25 cellular contexts compared by ENCODE assay signal in genomic region chr20:2341336-2341735, GRCh38. TPM values are rescaled to one million over a fixed set of nuclear protein-coding genes. Genes with fewer than 3 reads are reported as not detected.
DNase-seq lines count a peak whose midpoint lies in the region; ATAC-seq and TF ChIP-seq lines count a peak whose summit lies in the region.
"Had no signal": no experiment of that assay in that cellular context is flagged by ENCODE, and none has a peak within 500 bp of the region (broad histone marks: within the 10 kb centered on the region; RNA-seq: fewer than 3 reads in every experiment).

No MANE protein-coding gene starts in this region.

- peaks cover 5% of the 10 kb centered on the region for H3K27me3 Mint-ChIP-seq in GM23338 (ENCODE audit: insufficient read depth, low read depth, poor library complexity)

- no peaks in the 10 kb centered on the region for H3K9me2 ChIP-seq in GM23338 (ENCODE audit: insufficient read depth)

- H3K4me2 ChIP-seq in GM23338: no peak overlapping the region
- H3K4me2 ChIP-seq: A549 had no signal

- no peak overlapping the region for H3K4me3 ChIP-seq in GM23338
- no peak overlapping the region for H3K4me3 ChIP-seq in retinal pigment epithelial cell (ENCODE audit: low read length)
- H3K4me3 ChIP-seq: A549 had no signal

- no peaks in the 10 kb centered on the region for H3K36me3 Mint-ChIP-seq in GM23338 (ENCODE audit: low read depth)
- H3K36me3 Mint-ChIP-seq: CD14-positive monocyte; CD8-positive, alpha-beta memory T cell had no signal

- H3K4me1 Mint-ChIP-seq in GM23338: no peaks in the 10 kb centered on the region
- H3K4me1 Mint-ChIP-seq: CD8-positive, alpha-beta memory T cell had no signal

- no peaks in the 10 kb centered on the region for H3K79me2 ChIP-seq in GM23338 (replicated peaks; ENCODE audit: insufficient read depth)

- no peaks in the 10 kb centered on the region for H4K20me1 ChIP-seq in GM23338 (replicated peaks; ENCODE audit: insufficient read depth)

- DNase-seq in GM23338 (ENCODE audit: low spot score) (no peak), NCI-H82 treated with DMSO at 0.1 percent for 48 hours (lab: John Stamatoyannopoulos, UW; ENCODE audit: unreplicated experiment) (peak; percentile 61), left kidney (ENCODE audit: low read depth, low spot score) (peak; percentile 7), retinal pigment epithelial cell (ENCODE audit: low read depth) (no peak), NCI-H2171 treated with DMSO at 0.1 percent for 48 hours (lab: John Stamatoyannopoulos, UW) (no peak)
- DNase-seq: CD8-positive, alpha-beta memory T cell; DMS 273 treated with DMSO at 0.1 percent for 48 hours; DMS79; EL; GF-D8; Kasumi-1; NCI-H1092 treated with DMSO at 0.1 percent for 48 hours; NCI-H1436; NCI-H1930; NCI-H446 treated with DMSO at 0.1 percent for 48 hours; NCI-H526; SHP77 treated with DMSO at 0.1 percent for 48 hours had no signal

- no peak overlapping the region for H3K27ac ChIP-seq in GM23338 (ENCODE audit: low read depth)
- H3K27ac ChIP-seq: A549, HL-60 had no signal

- H3K4me3 Mint-ChIP-seq in GM23338: no peak overlapping the region
- H3K4me3 Mint-ChIP-seq: CD8-positive, alpha-beta memory T cell had no signal

- H3K9me3 Mint-ChIP-seq in GM23338: peaks cover 3% of the 10 kb centered on the region; the same call in 1 of the 3 replicates

- H3K36me3 ChIP-seq in GM23338 (ENCODE audit: insufficient read depth): no peaks in the 10 kb centered on the region

- H3F3A ChIP-seq in GM23338 (replicated peaks; ENCODE audit: low read depth): no peaks in the 10 kb centered on the region

- H3K4me1 ChIP-seq in GM23338 (ENCODE audit: insufficient read depth): no peaks in the 10 kb centered on the region
- H3K4me1 ChIP-seq: A549 had no signal

- no peak overlapping the region for H3K27ac Mint-ChIP-seq in GM23338
- H3K27ac Mint-ChIP-seq: CD14-positive monocyte; CD8-positive, alpha-beta memory T cell had no signal

- no peaks in the 10 kb centered on the region for H3K27me3 ChIP-seq in GM23338 (ENCODE audit: insufficient read depth)

- TF ChIP-seq CTCF in GM23338 (conservative IDR thresholded peaks at IDR 0.05; ENCODE audit: low read depth in 2 of 2) (no peak), retinal pigment epithelial cell (conservative IDR thresholded peaks at IDR 0.05; ENCODE audit: low read depth, low read length) (peak; percentile 2)

- ATAC-seq in GM23338 (peak; percentile 23; the same call in 2 of the 3 replicates), GM21619 (IDR thresholded peaks at IDR 0.05; ENCODE audit: unreplicated experiment) (no peak), GM21390 (IDR thresholded peaks at IDR 0.05; ENCODE audit: unreplicated experiment) (no peak)
- ATAC-seq: A549, Panc1 had no signal

- no peak overlapping the region for H2AFZ ChIP-seq in GM23338

TF ChIP-seq in GM23338, 12 proteins besides CTCF, POLR2A, EP300 and RAD21 (continues in another document):
- TF ChIP-seq, protein P1, sequence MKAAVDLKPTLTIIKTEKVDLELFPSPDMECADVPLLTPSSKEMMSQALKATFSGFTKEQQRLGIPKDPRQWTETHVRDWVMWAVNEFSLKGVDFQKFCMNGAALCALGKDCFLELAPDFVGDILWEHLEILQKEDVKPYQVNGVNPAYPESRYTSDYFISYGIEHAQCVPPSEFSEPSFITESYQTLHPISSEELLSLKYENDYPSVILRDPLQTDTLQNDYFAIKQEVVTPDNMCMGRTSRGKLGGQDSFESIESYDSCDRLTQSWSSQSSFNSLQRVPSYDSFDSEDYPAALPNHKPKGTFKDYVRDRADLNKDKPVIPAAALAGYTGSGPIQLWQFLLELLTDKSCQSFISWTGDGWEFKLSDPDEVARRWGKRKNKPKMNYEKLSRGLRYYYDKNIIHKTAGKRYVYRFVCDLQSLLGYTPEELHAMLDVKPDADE (IDR thresholded peaks at IDR 0.05): no peak
- no peak for TF ChIP-seq ZNF114 (CRISPR knock-in tag; IDR thresholded peaks at IDR 0.05)
- TF ChIP-seq, protein P2, sequence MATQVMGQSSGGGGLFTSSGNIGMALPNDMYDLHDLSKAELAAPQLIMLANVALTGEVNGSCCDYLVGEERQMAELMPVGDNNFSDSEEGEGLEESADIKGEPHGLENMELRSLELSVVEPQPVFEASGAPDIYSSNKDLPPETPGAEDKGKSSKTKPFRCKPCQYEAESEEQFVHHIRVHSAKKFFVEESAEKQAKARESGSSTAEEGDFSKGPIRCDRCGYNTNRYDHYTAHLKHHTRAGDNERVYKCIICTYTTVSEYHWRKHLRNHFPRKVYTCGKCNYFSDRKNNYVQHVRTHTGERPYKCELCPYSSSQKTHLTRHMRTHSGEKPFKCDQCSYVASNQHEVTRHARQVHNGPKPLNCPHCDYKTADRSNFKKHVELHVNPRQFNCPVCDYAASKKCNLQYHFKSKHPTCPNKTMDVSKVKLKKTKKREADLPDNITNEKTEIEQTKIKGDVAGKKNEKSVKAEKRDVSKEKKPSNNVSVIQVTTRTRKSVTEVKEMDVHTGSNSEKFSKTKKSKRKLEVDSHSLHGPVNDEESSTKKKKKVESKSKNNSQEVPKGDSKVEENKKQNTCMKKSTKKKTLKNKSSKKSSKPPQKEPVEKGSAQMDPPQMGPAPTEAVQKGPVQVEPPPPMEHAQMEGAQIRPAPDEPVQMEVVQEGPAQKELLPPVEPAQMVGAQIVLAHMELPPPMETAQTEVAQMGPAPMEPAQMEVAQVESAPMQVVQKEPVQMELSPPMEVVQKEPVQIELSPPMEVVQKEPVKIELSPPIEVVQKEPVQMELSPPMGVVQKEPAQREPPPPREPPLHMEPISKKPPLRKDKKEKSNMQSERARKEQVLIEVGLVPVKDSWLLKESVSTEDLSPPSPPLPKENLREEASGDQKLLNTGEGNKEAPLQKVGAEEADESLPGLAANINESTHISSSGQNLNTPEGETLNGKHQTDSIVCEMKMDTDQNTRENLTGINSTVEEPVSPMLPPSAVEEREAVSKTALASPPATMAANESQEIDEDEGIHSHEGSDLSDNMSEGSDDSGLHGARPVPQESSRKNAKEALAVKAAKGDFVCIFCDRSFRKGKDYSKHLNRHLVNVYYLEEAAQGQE (IDR thresholded peaks at IDR 0.05; ENCODE audit: unreplicated experiment): no peak
- TF ChIP-seq CREB1 (CRISPR knock-in tag; IDR thresholded peaks at IDR 0.05; ENCODE audit: low read depth): no peak
- no peak for TF ChIP-seq POLR2AphosphoS5 (IDR thresholded peaks at IDR 0.05; ENCODE audit: low read depth)
- TF ChIP-seq NANOG (IDR thresholded peaks at IDR 0.05; ENCODE audit: borderline replicate concordance): no peak
- TF ChIP-seq JUNB (IDR thresholded peaks at IDR 0.05; ENCODE audit: unreplicated experiment): no peak
- no peak for TF ChIP-seq STAT1 (IDR thresholded peaks at IDR 0.05; ENCODE audit: unreplicated experiment)
- no peak for TF ChIP-seq EZH2 (IDR thresholded peaks at IDR 0.05; ENCODE audit: low read depth, unreplicated experiment)
- no peak for TF ChIP-seq EZH2phosphoT487 (IDR thresholded peaks at IDR 0.05; ENCODE audit: unreplicated experiment)

RNA-seq across cellular contexts. Expression of gene TGM6, which starts 39.4 kb away (rescaled TPM):
- not detected in 2 replicates for total RNA-seq in GM23338 (2014; rRNA removed; shearing (Covaris generic))
- not detected in 2 replicates for polyA plus RNA-seq in GM23338 (2016; fragmentation: Nextera tagmentation; extraction: Ambion mirVana)
- total RNA-seq: CD8-positive, alpha-beta memory T cell; M059J; OCI-LY7 had no signal
- polyA plus RNA-seq: A549; CD14-positive monocyte; CD8-positive, alpha-beta memory T cell had no signal

RNA-seq across cellular contexts. Expression of gene TGM3, which starts 45.5 kb away (rescaled TPM):
- 0.08 TPM in 1 of 2 replicates, not detected in the other for total RNA-seq in GM23338 (2014; rRNA removed; shearing (Covaris generic))
- polyA plus RNA-seq in GM23338 (2016; fragmentation: Nextera tagmentation; extraction: Ambion mirVana): 0.08 TPM in 1 of 2 replicates, not detected in the other
- total RNA-seq: CD8-positive, alpha-beta memory T cell; M059J; OCI-LY7 had no signal
- polyA plus RNA-seq: CD14-positive monocyte; CD8-positive, alpha-beta memory T cell had no signal

Comparison
In these comparisons a context has a peak if more than half of its experiments do, and no peak if none do; other contexts are left out.
1. DNase-seq: peak in NCI-H82 treated with DMSO at 0.1 percent for 48 hours (single experiment) and left kidney (single experiment); none in GM23338 (single experiment), retinal pigment epithelial cell (single experiment) and NCI-H2171 treated with DMSO at 0.1 percent for 48 hours (single experiment).